ENCODE assay signal across 24 cellular contexts in genomic region chr12:126706300-126706699, GRCh38.
"Had no signal": no experiment of that assay in that cellular context is flagged by ENCODE, and none has a peak within 500 bp of the region (broad histone marks: within the 10 kb centered on the region; RNA-seq: fewer than 3 reads in every experiment).

No MANE protein-coding gene starts in this region.

- H3K36me3 ChIP-seq: colonic mucosa, esophagus muscularis mucosa, suprapubic skin, upper lobe of right lung had no signal

- ATAC-seq: activated CD4-positive, CD25-positive, alpha-beta regulatory T cell treated with anti-CD3 and anti-CD28 coated beads, Interleukin-2, amount 50 U/mL, for 24 hours; body of pancreas; left ventricle myocardium superior; natural killer cell treated with Interleukin-12 subunit alpha and Interleukin-12 subunit beta and Interleukin-15 and Interleukin-18, amount 100 ng/mL, for 72 hours; right cardiac atrium; upper lobe of right lung had no signal

- H3K27me3 Mint-ChIP-seq: natural killer cell treated with Interleukin-12 subunit alpha and Interleukin-12 subunit beta and Interleukin-15 and Interleukin-18, amount 100 ng/mL, for 72 hours had no signal

- DNase-seq: activated CD4-positive, alpha-beta T cell treated with anti-CD3 and anti-CD28 coated beads, Interleukin-2, amount 50 U/mL, for 1 hour; activated CD8-positive, alpha-beta memory T cell treated with anti-CD3 and anti-CD28 coated beads for 24 hours; activated naive CD8-positive, alpha-beta T cell treated with anti-CD3 and anti-CD28 coated beads for 36 hours; amygdala; body of pancreas; caudate nucleus; colonic mucosa; hippocampal formation; kidney glomerular epithelial cell; left ventricle myocardium superior; mesenchymal stem cell; nucleus accumbens; posterior cingulate gyrus; right cardiac atrium; small intestine; stimulated activated CD4-positive, alpha-beta T cell treated with anti-CD3 and anti-CD28 coated beads, Interleukin-4, amount 100 ng/mL, for 4 hours; stimulated activated CD8-positive, alpha-beta memory T cell treated with anti-CD3 and anti-CD28 coated beads, Interleukin-4, amount 100 ng/mL, for 48 hours; stimulated activated naive CD4-positive, alpha-beta T cell treated with Interleukin-2 at 50 U/mL for 16 hours; T1000; upper lobe of right lung had no signal

- H3K4me1 ChIP-seq: body of pancreas, colonic mucosa, esophagus muscularis mucosa, suprapubic skin, upper lobe of right lung had no signal

- H3K27me3 ChIP-seq: body of pancreas, colonic mucosa, esophagus muscularis mucosa, suprapubic skin, upper lobe of right lung had no signal

- H3K4me3 Mint-ChIP-seq: activated naive CD8-positive, alpha-beta T cell treated with anti-CD3 and anti-CD28 coated beads for 36 hours; natural killer cell treated with Interleukin-12 subunit alpha and Interleukin-12 subunit beta and Interleukin-15 and Interleukin-18, amount 100 ng/mL, for 72 hours had no signal

- H3K27ac ChIP-seq: body of pancreas, colonic mucosa, esophagus muscularis mucosa, suprapubic skin, upper lobe of right lung had no signal

- H3K36me3 Mint-ChIP-seq: activated naive CD8-positive, alpha-beta T cell treated with anti-CD3 and anti-CD28 coated beads for 36 hours; natural killer cell treated with Interleukin-12 subunit alpha and Interleukin-12 subunit beta and Interleukin-15 and Interleukin-18, amount 100 ng/mL, for 72 hours had no signal

- H3K9me3 Mint-ChIP-seq: activated naive CD8-positive, alpha-beta T cell treated with anti-CD3 and anti-CD28 coated beads for 36 hours had no signal

- FAIRE-seq: small intestine had no signal

- H3K4me3 ChIP-seq: body of pancreas, colonic mucosa, esophagus muscularis mucosa, suprapubic skin, upper lobe of right lung had no signal

- H3K27ac Mint-ChIP-seq: activated naive CD8-positive, alpha-beta T cell treated with anti-CD3 and anti-CD28 coated beads for 36 hours; natural killer cell treated with Interleukin-12 subunit alpha and Interleukin-12 subunit beta and Interleukin-15 and Interleukin-18, amount 100 ng/mL, for 72 hours had no signal

- H3K9me3 ChIP-seq: body of pancreas, colonic mucosa, esophagus muscularis mucosa, suprapubic skin, upper lobe of right lung had no signal

- H3K4me1 Mint-ChIP-seq: activated naive CD8-positive, alpha-beta T cell treated with anti-CD3 and anti-CD28 coated beads for 36 hours had no signal
